Comparison of ENCODE assay signal across 17 cellular contexts in genomic region chr16:54414671-54415070, GRCh38.
DNase-seq lines count a peak whose midpoint lies in the region; ATAC-seq and TF ChIP-seq lines count a peak whose summit lies in the region.
"Had no signal": no experiment of that assay in that cellular context is flagged by ENCODE, and none has a peak within 500 bp of the region (broad histone marks: within the 10 kb centered on the region; RNA-seq: fewer than 3 reads in every experiment).

No MANE protein-coding gene starts in this region.

- no peak overlapping the region for H3K4me3 Mint-ChIP-seq in GM23338
- H3K4me3 Mint-ChIP-seq in central memory CD8-positive, alpha-beta T cell, result no peak overlapping the region
- H3K4me3 Mint-ChIP-seq in neural progenitor cell, result no peak overlapping the region
- H3K4me3 Mint-ChIP-seq in activated naive CD4-positive, alpha-beta T cell treated with anti-CD3 and anti-CD28 coated beads, Interleukin-2, amount 10 ng/mL, durations not matched to agents 7 days and 5 days, result no peak overlapping the region
- H3K4me3 Mint-ChIP-seq: B cell; CD4-positive, CD25-positive, alpha-beta regulatory T cell; CD8-positive, alpha-beta T cell; H9 had no signal

- H3K27me3 Mint-ChIP-seq in GM23338 (ENCODE audit: insufficient read depth, low read depth, poor library complexity), result peaks cover 11% of the 10 kb centered on the region
- peaks cover 12% of the 10 kb centered on the region for H3K27me3 Mint-ChIP-seq in central memory CD8-positive, alpha-beta T cell
- peaks cover 6% of the 10 kb centered on the region for H3K27me3 Mint-ChIP-seq in neural progenitor cell (ENCODE audit: insufficient read depth, low read depth)
- peaks cover 14% of the 10 kb centered on the region for H3K27me3 Mint-ChIP-seq in activated naive CD4-positive, alpha-beta T cell treated with anti-CD3 and anti-CD28 coated beads, Interleukin-2, amount 10 ng/mL, durations not matched to agents 7 days and 5 days
- H3K27me3 Mint-ChIP-seq: CD4-positive, CD25-positive, alpha-beta regulatory T cell had no signal

- no peak for TF ChIP-seq CTCF in GM23338 (conservative IDR thresholded peaks at IDR 0.05; ENCODE audit: low read depth in 2 of 2)
- no peak for TF ChIP-seq CTCF in neural progenitor cell (IDR thresholded peaks at IDR 0.05)
- TF ChIP-seq CTCF in upper lobe of right lung (IDR thresholded peaks at IDR 0.05), result no peak

- H3K9me3 ChIP-seq in neural progenitor cell (ENCODE audit: low read depth), result no peaks in the 10 kb centered on the region
- H3K9me3 ChIP-seq in upper lobe of right lung, result no peaks in the 10 kb centered on the region
- H3K9me3 ChIP-seq: BLaER1 had no signal

- H3K4me1 Mint-ChIP-seq in GM23338, result peaks cover 21% of the 10 kb centered on the region
- no peaks in the 10 kb centered on the region for H3K4me1 Mint-ChIP-seq in central memory CD8-positive, alpha-beta T cell
- H3K4me1 Mint-ChIP-seq in neural progenitor cell, result peaks cover 23% of the 10 kb centered on the region
- no peaks in the 10 kb centered on the region for H3K4me1 Mint-ChIP-seq in activated naive CD4-positive, alpha-beta T cell treated with anti-CD3 and anti-CD28 coated beads, Interleukin-2, amount 10 ng/mL, durations not matched to agents 7 days and 5 days
- H3K4me1 Mint-ChIP-seq: B cell; CD4-positive, CD25-positive, alpha-beta regulatory T cell had no signal

- no peak for ATAC-seq in GM23338
- ATAC-seq in central memory CD8-positive, alpha-beta T cell (replicated peaks; ENCODE audit: extremely low read depth, poor library complexity, severe bottlenecking), result no peak
- ATAC-seq in HG02885 (IDR thresholded peaks at IDR 0.05; ENCODE audit: poor library complexity, unreplicated experiment), result no peak
- ATAC-seq in upper lobe of right lung, result no peak
- ATAC-seq: CD8-positive, alpha-beta T cell; HCT116 had no signal

- H3K4me2 ChIP-seq in GM23338 (no peak overlapping the region), neural progenitor cell (no peak overlapping the region)
- H3K4me2 ChIP-seq: BLaER1 had no signal

- H3K9me3 Mint-ChIP-seq in GM23338 (peaks cover 6% of the 10 kb centered on the region; the same call in 2 of the 3 replicates), neural progenitor cell (peaks cover 6% of the 10 kb centered on the region)
- no peaks in the 10 kb centered on the region for H3K9me3 Mint-ChIP-seq in central memory CD8-positive, alpha-beta T cell
- no peaks in the 10 kb centered on the region for H3K9me3 Mint-ChIP-seq in activated naive CD4-positive, alpha-beta T cell treated with anti-CD3 and anti-CD28 coated beads, Interleukin-2, amount 10 ng/mL, durations not matched to agents 7 days and 5 days
- H3K9me3 Mint-ChIP-seq: CD8-positive, alpha-beta T cell had no signal

- no peaks in the 10 kb centered on the region for H3K36me3 Mint-ChIP-seq in GM23338 (ENCODE audit: low read depth)
- H3K36me3 Mint-ChIP-seq in central memory CD8-positive, alpha-beta T cell (ENCODE audit: insufficient read depth), result no peaks in the 10 kb centered on the region
- H3K36me3 Mint-ChIP-seq in neural progenitor cell, result no peaks in the 10 kb centered on the region
- H3K36me3 Mint-ChIP-seq in activated naive CD4-positive, alpha-beta T cell treated with anti-CD3 and anti-CD28 coated beads, Interleukin-2, amount 10 ng/mL, durations not matched to agents 7 days and 5 days, result no peaks in the 10 kb centered on the region
- H3K36me3 Mint-ChIP-seq: CD4-positive, CD25-positive, alpha-beta regulatory T cell; CD8-positive, alpha-beta T cell had no signal

- H3K4me3 ChIP-seq in GM23338 (no peak overlapping the region), neural progenitor cell (no peak overlapping the region), upper lobe of right lung (no peak overlapping the region)
- H3K4me3 ChIP-seq: BLaER1 had no signal

- H3K36me3 ChIP-seq in GM23338 (ENCODE audit: insufficient read depth), result no peaks in the 10 kb centered on the region
- no peaks in the 10 kb centered on the region for H3K36me3 ChIP-seq in neural progenitor cell
- H3K36me3 ChIP-seq in upper lobe of right lung, result no peaks in the 10 kb centered on the region
- H3K36me3 ChIP-seq: BLaER1 had no signal

- H3K4me1 ChIP-seq in GM23338 (ENCODE audit: insufficient read depth) (peaks cover 8% of the 10 kb centered on the region), neural progenitor cell (peaks cover 10% of the 10 kb centered on the region), upper lobe of right lung (peaks cover 4% of the 10 kb centered on the region)

- H3K9ac ChIP-seq in neural progenitor cell, result no peak overlapping the region
- H3K9ac ChIP-seq: BLaER1 had no signal

- H2AFZ ChIP-seq in GM23338, result peak overlapping the region; percentile 56; the same call in 1 of the 2 replicates
- no peak overlapping the region for H2AFZ ChIP-seq in neural progenitor cell (replicated peaks)

- CTCF ChIA-PET in activated naive CD4-positive, alpha-beta T cell treated with anti-CD3 and anti-CD28 coated beads, Interleukin-2, amount 10 ng/mL, durations not matched to agents 7 days and 5 days (lab: Charles Lee), result no interaction called here

- H3K27ac ChIP-seq in GM23338 (ENCODE audit: low read depth) (no peak overlapping the region), neural progenitor cell (no peak overlapping the region), upper lobe of right lung (no peak overlapping the region)
- H3K27ac ChIP-seq: 22Rv1, BLaER1, C4-2B had no signal

- H3K27me3 ChIP-seq in GM23338 (ENCODE audit: insufficient read depth) (no peaks in the 10 kb centered on the region), neural progenitor cell (peaks cover 16% of the 10 kb centered on the region), upper lobe of right lung (no peaks in the 10 kb centered on the region)

- no peaks in the 10 kb centered on the region for H3F3A ChIP-seq in GM23338 (replicated peaks; ENCODE audit: low read depth)
- no peaks in the 10 kb centered on the region for H3F3A ChIP-seq in neural progenitor cell (ENCODE audit: low read depth)

- intact Hi-C loops in upper lobe of right lung (cut with DNase I), result no loop called here

- H3K9me2 ChIP-seq in GM23338 (ENCODE audit: insufficient read depth), result no peaks in the 10 kb centered on the region

- DNase-seq in GM23338 (ENCODE audit: low spot score) (no peak), neural progenitor cell (ENCODE audit: low spot score) (no peak), upper lobe of right lung (no peak)
- DNase-seq in central memory CD8-positive, alpha-beta T cell (ENCODE audit: low spot score in 2 of 2), result no peak
- no peak for DNase-seq in activated naive CD4-positive, alpha-beta T cell treated with anti-CD3 and anti-CD28 coated beads, Interleukin-2, amount 10 ng/mL, durations not matched to agents 7 days and 5 days
- DNase-seq: Caco-2; CD4-positive, CD25-positive, alpha-beta regulatory T cell; CD8-positive, alpha-beta T cell; DMS153; DND-41; H9 had no signal

- H3K79me2 ChIP-seq in GM23338 (replicated peaks; ENCODE audit: insufficient read depth) (no peaks in the 10 kb centered on the region), neural progenitor cell (ENCODE audit: low read depth) (no peaks in the 10 kb centered on the region)

- H4K20me1 ChIP-seq in GM23338 (replicated peaks; ENCODE audit: insufficient read depth) (no peaks in the 10 kb centered on the region), neural progenitor cell (ENCODE audit: low read depth) (no peaks in the 10 kb centered on the region)
- H4K20me1 ChIP-seq: BLaER1 had no signal

- H3K27ac Mint-ChIP-seq in GM23338, result no peak overlapping the region
- peak overlapping the region; percentile 16 for H3K27ac Mint-ChIP-seq in central memory CD8-positive, alpha-beta T cell (ENCODE audit: low read depth)
- peak overlapping the region; percentile 44 for H3K27ac Mint-ChIP-seq in neural progenitor cell
- no peak overlapping the region for H3K27ac Mint-ChIP-seq in activated naive CD4-positive, alpha-beta T cell treated with anti-CD3 and anti-CD28 coated beads, Interleukin-2, amount 10 ng/mL, durations not matched to agents 7 days and 5 days
- H3K27ac Mint-ChIP-seq: B cell; CD4-positive, CD25-positive, alpha-beta regulatory T cell; CD8-positive, alpha-beta T cell; H9 had no signal

TF ChIP-seq in GM23338, 12 proteins besides CTCF, POLR2A, EP300 and RAD21:
- TF ChIP-seq STAT1 (IDR thresholded peaks at IDR 0.05; ENCODE audit: unreplicated experiment), result no peak
- no peak for TF ChIP-seq POLR2AphosphoS5 (IDR thresholded peaks at IDR 0.05; ENCODE audit: low read depth)
- no peak for TF ChIP-seq ETS1 (IDR thresholded peaks at IDR 0.05)
- TF ChIP-seq ZNF331 (CRISPR knock-in tag; IDR thresholded peaks at IDR 0.05; ENCODE audit: low read depth), result no peak
- TF ChIP-seq ZNF114 (CRISPR knock-in tag; IDR thresholded peaks at IDR 0.05), result no peak
- no peak for TF ChIP-seq CREB1 (CRISPR knock-in tag; IDR thresholded peaks at IDR 0.05; ENCODE audit: low read depth)

Comparison
In these comparisons a context has a peak if more than half of its experiments do, and no peak if none do; other contexts are left out.
1. H3K27ac Mint-ChIP-seq: peak in central memory CD8-positive, alpha-beta T cell (single experiment) and neural progenitor cell (single experiment); none in GM23338 (single experiment) and activated naive CD4-positive, alpha-beta T cell treated with anti-CD3 and anti-CD28 coated beads, Interleukin-2, amount 10 ng/mL, durations not matched to agents 7 days and 5 days (single experiment).